Comparison of ENCODE assay signal across 8 cellular contexts in the genomic region with DNA sequence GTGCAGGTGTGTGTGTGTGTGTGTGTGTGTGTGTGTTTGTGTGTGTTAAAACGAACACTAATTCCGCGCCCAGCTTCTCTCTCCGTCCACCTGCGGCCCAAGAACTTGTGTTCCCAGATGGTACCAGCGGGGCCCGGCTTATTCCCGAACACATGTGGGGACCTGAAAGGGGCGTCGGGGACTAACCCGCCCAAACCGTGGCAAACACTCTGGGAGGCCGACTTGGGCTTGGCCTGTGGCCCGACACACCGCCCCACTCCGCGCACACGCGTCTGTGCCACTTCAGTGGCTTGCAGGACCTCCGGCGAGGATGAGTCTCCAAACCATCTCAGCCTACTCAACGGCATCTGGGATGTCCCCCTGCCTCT. TPM values are rescaled to one million over a fixed set of nuclear protein-coding genes. Genes with fewer than 3 reads are reported as not detected.
A peak's percentile ranks its signal among the peaks of the same experiment; 100 is the strongest.
DNase-seq lines count a peak whose midpoint lies in the region; ATAC-seq, FAIRE-seq and TF ChIP-seq lines count a peak whose summit lies in the region.

No MANE protein-coding gene starts in this region.

- H3K27me3 Mint-ChIP-seq in HFFc6 (ENCODE audit: insufficient read depth): peaks cover 36% of the 10 kb centered on the region
- peaks cover 50% of the 10 kb centered on the region for H3K27me3 Mint-ChIP-seq in stimulated activated naive CD8-positive, alpha-beta T cell treated with anti-CD3 and anti-CD28 coated beads, Interleukin-15, amount 100 ng/mL, for 72 hours

- no peaks in the 10 kb centered on the region for H3K9me3 ChIP-seq in kidney (ENCODE audit: control insufficient read depth in 1 of 2, low read length in 2 of 2)

- TF ChIP-seq POLR2A in GM18505 (IDR thresholded peaks at IDR 0.05; ENCODE audit: borderline replicate concordance, extremely low read depth, insufficient read depth, insufficient read length): no peak

- peaks cover 28% of the 10 kb centered on the region for H3K4me1 Mint-ChIP-seq in HFFc6 (ENCODE audit: low read depth)
- H3K4me1 Mint-ChIP-seq in stimulated activated naive CD8-positive, alpha-beta T cell treated with anti-CD3 and anti-CD28 coated beads, Interleukin-15, amount 100 ng/mL, for 72 hours: peaks cover 29% of the 10 kb centered on the region

- H3K4me3 ChIP-seq in astrocyte of the cerebellum (ENCODE audit: low read depth, low read length) (peak overlapping the region; percentile 60), kidney (ENCODE audit: low read length in 2 of 2) (peak overlapping the region; percentile 37 to 60)

- ATAC-seq in stimulated activated naive CD8-positive, alpha-beta T cell treated with anti-CD3 and anti-CD28 coated beads, Interleukin-15, amount 100 ng/mL, for 72 hours: no peak
- no peak for ATAC-seq in GM18505 (IDR thresholded peaks at IDR 0.05; ENCODE audit: unreplicated experiment)

- H3K4me1 ChIP-seq in kidney (ENCODE audit: control insufficient read depth in 1 of 2, insufficient read depth in 1 of 2, low read depth in 1 of 2, low read length in 2 of 2): peaks cover 3 to 7% of the 10 kb centered on the region in 2 donors

- H3K36me3 ChIP-seq in kidney (ENCODE audit: control insufficient read depth in 1 of 2, insufficient read depth in 2 of 2, low read length in 2 of 2): no peaks in the 10 kb centered on the region

- H3K27ac Mint-ChIP-seq in HFFc6: no peak overlapping the region
- no peak overlapping the region for H3K27ac Mint-ChIP-seq in stimulated activated naive CD8-positive, alpha-beta T cell treated with anti-CD3 and anti-CD28 coated beads, Interleukin-15, amount 100 ng/mL, for 72 hours

- DNase-seq in HFFc6 (no peak), astrocyte of the cerebellum (ENCODE audit: low read depth) (no peak), kidney (peak; percentile 76), NCI-H1048 (lab: John Stamatoyannopoulos, UW) (no peak), NCI-H2196 treated with DMSO at 0.1 percent for 48 hours (lab: John Stamatoyannopoulos, UW; ENCODE audit: unreplicated experiment) (no peak), kidney tubule cell (ENCODE audit: low spot score) (no peak)
- DNase-seq in stimulated activated naive CD8-positive, alpha-beta T cell treated with anti-CD3 and anti-CD28 coated beads, Interleukin-15, amount 100 ng/mL, for 72 hours: no peak

- no peaks in the 10 kb centered on the region for H3K9me3 Mint-ChIP-seq in HFFc6
- H3K9me3 Mint-ChIP-seq in stimulated activated naive CD8-positive, alpha-beta T cell treated with anti-CD3 and anti-CD28 coated beads, Interleukin-15, amount 100 ng/mL, for 72 hours: no peaks in the 10 kb centered on the region

- H3K36me3 Mint-ChIP-seq in HFFc6 (ENCODE audit: low read depth): no peaks in the 10 kb centered on the region

- H3K4me3 Mint-ChIP-seq in HFFc6: peak overlapping the region; percentile 23; the same call in 1 of the 2 replicates
- peak overlapping the region; percentile 37 to 66 for H3K4me3 Mint-ChIP-seq in stimulated activated naive CD8-positive, alpha-beta T cell treated with anti-CD3 and anti-CD28 coated beads, Interleukin-15, amount 100 ng/mL, for 72 hours

- peak overlapping the region in 1 of 2 donors; percentile 46 for H3K9ac ChIP-seq in kidney (ENCODE audit: low read length in 2 of 2)

- FAIRE-seq in kidney (lab: Jason Lieb, UNC): no peak

- intact Hi-C loops in kidney (cut with DNase I): no loop called here

- no peak for TF ChIP-seq CTCF in HFFc6 (IDR thresholded peaks at IDR 0.05)
- TF ChIP-seq CTCF in astrocyte of the cerebellum (IDR thresholded peaks at IDR 0.05; ENCODE audit: low read depth, low read length, missing control alignments): no peak
- no peak for TF ChIP-seq CTCF in kidney (IDR thresholded peaks at IDR 0.05; ENCODE audit: borderline replicate concordance, extremely low read depth, insufficient read depth)

- no peak overlapping the region for H3K27ac ChIP-seq in kidney (ENCODE audit: low read depth in 2 of 2, low read length in 2 of 2)

- in situ Hi-C loops in astrocyte of the cerebellum (cut with HindIII; ENCODE audit: low sequenced_read_pairs): no loop called here

RNA-seq across cellular contexts. Expression of a gene that starts 0.9 kb away (rescaled TPM):
- 1 to 10 TPM in 1 of 6 experiments, under 1 TPM in 5; 0.09 to 1.1 (median 0.42) TPM for total RNA-seq in HFFc6 (2021; fragmentation: NEBNext Ultra II Directional; extraction: Animal tissue kit (Norgen Biotek cat#: 25700))
- 0.85 TPM for total RNA-seq in kidney
- 2.5 TPM for polyA plus RNA-seq in kidney (ENCODE audit: insufficient read depth, low read depth, low replicate concordance)
